In the genomic region with DNA sequence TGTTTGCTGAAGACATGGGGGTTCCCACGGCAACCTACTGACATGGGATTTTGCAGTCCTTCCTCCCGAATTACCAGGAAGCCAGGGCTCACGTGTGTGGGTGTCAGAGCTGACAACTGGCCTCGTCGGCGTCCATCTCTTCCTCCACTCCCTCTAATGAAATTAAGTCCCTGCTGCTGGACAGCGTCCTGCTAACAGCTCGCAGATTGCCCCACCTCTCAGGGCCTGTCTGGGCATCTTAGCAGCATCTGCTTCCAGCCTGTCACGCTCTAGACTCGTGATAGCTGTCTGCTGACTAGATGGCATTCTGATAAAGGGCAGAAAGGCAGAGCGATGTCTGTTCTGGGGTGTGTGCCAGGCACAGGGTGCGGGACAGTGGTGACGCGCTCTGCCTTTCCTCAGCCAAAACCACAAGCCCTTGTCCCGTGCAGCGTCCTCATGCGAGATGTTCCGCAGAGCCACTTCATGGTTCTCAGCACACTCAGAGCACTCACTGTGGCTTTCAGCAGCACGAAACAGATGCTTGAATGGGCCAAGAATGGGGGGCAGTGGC, we compare ENCODE assay signal across 8 cellular contexts.
DNase-seq lines count a peak whose midpoint lies in the region; ATAC-seq and TF ChIP-seq lines count a peak whose summit lies in the region.

No MANE protein-coding gene starts in this region.

- no peaks in the 10 kb centered on the region for H3K36me3 Mint-ChIP-seq in CD4-positive, alpha-beta T cell (ENCODE audit: low read depth)
- H3K36me3 Mint-ChIP-seq in activated naive CD4-positive, alpha-beta T cell treated with anti-CD3 and anti-CD28 coated beads, Interleukin-2, amount 50 U/mL, for 24 hours: peaks cover 4% of the 10 kb centered on the region

- intact Hi-C loops in CD4-positive, alpha-beta T cell (cut with DNase I, micrococcal nuclease): loop anchor here in 1 of 2 experiments (1.0 kb wide), 1 partner anchor 43 kb away; no protein-coding TSS in a partner anchor
- intact Hi-C loops in head of caudate nucleus (cut with DNase I): no loop called here

- H3K4me3 Mint-ChIP-seq in CD4-positive, alpha-beta T cell: peak overlapping the region; percentile 75
- H3K4me3 Mint-ChIP-seq in activated naive CD4-positive, alpha-beta T cell treated with anti-CD3 and anti-CD28 coated beads, Interleukin-2, amount 50 U/mL, for 24 hours: peak overlapping the region; percentile 61

- no peak for TF ChIP-seq CTCF in CD4-positive, alpha-beta T cell (IDR thresholded peaks at IDR 0.05)

- POLR2A ChIA-PET in CD4-positive, alpha-beta T cell (lab: Charles Lee): interaction anchor here (0.7 to 1.7 kb wide), 8 partner anchors 11 to 200 kb away, joined by 3 to 6 read pairs (median 3); no protein-coding TSS in a partner anchor

- H3K27me3 ChIP-seq in CD4-positive, alpha-beta T cell (ENCODE audit: control insufficient read depth, insufficient read depth, low read length): no peaks in the 10 kb centered on the region

- H3K27ac Mint-ChIP-seq in CD4-positive, alpha-beta T cell: peak overlapping the region; percentile 83
- peak overlapping the region; percentile 53 for H3K27ac Mint-ChIP-seq in activated naive CD4-positive, alpha-beta T cell treated with anti-CD3 and anti-CD28 coated beads, Interleukin-2, amount 50 U/mL, for 24 hours

- no peaks in the 10 kb centered on the region for H3K9me3 Mint-ChIP-seq in CD4-positive, alpha-beta T cell
- H3K9me3 Mint-ChIP-seq in activated naive CD4-positive, alpha-beta T cell treated with anti-CD3 and anti-CD28 coated beads, Interleukin-2, amount 50 U/mL, for 24 hours: peaks cover 5% of the 10 kb centered on the region

- no peak overlapping the region for H3K27ac ChIP-seq in CD4-positive, alpha-beta T cell (ENCODE audit: low read depth, low read length)

- H3K27me3 Mint-ChIP-seq in CD4-positive, alpha-beta T cell: no peaks in the 10 kb centered on the region
- no peaks in the 10 kb centered on the region for H3K27me3 Mint-ChIP-seq in activated naive CD4-positive, alpha-beta T cell treated with anti-CD3 and anti-CD28 coated beads, Interleukin-2, amount 50 U/mL, for 24 hours

- H3K4me1 Mint-ChIP-seq in CD4-positive, alpha-beta T cell (ENCODE audit: low read depth): peaks cover 38% of the 10 kb centered on the region
- H3K4me1 Mint-ChIP-seq in activated naive CD4-positive, alpha-beta T cell treated with anti-CD3 and anti-CD28 coated beads, Interleukin-2, amount 50 U/mL, for 24 hours: peaks cover 40% of the 10 kb centered on the region

- H3K9me3 ChIP-seq in CD4-positive, alpha-beta T cell (ENCODE audit: control insufficient read depth, low read length): peaks cover 7% of the 10 kb centered on the region

- CTCF ChIA-PET in CD4-positive, alpha-beta T cell (lab: Charles Lee): interaction anchor here (0.6 to 1.5 kb wide), 4 partner anchors 12 to 165 kb away, joined by 3 to 5 read pairs (median 4); no protein-coding TSS in a partner anchor

- peak; percentile 93 for ATAC-seq in CD4-positive, alpha-beta T cell (ENCODE audit: poor library complexity)
- ATAC-seq in GM19397 (IDR thresholded peaks at IDR 0.05; ENCODE audit: unreplicated experiment): no peak
- no peak for ATAC-seq in GM18520 (IDR thresholded peaks at IDR 0.05; ENCODE audit: unreplicated experiment)

- peak; percentile 21 to 78 (median 46) for DNase-seq in CD4-positive, alpha-beta T cell
- DNase-seq in NCI-H524 treated with DMSO at 0.1 percent for 48 hours (lab: John Stamatoyannopoulos, UW) (peak; percentile 21), head of caudate nucleus (peak; percentile 35 to 87 (median 71)), retina (peak; percentile 72), GM19238 (ENCODE audit: insufficient read length, low spot score) (no peak)
